Comparison of ENCODE assay signal across 27 cellular contexts in genomic region chr2:209763106-209763505, GRCh38. TPM values are rescaled to one million over a fixed set of nuclear protein-coding genes. Genes with fewer than 3 reads are reported as not detected.
"Had no signal": no experiment of that assay in that cellular context is flagged by ENCODE, and none has a peak within 500 bp of the region (broad histone marks: within the 10 kb centered on the region; RNA-seq: fewer than 3 reads in every experiment).

No MANE protein-coding gene starts in this region.

- H3K4me1 ChIP-seq: lower lobe of right lung, pancreas, prostate gland, tibial nerve, uterus had no signal

- H3K4me2 ChIP-seq: hepatocyte, smooth muscle cell had no signal

- H2AFZ ChIP-seq: hepatocyte had no signal

- H3K4me3 ChIP-seq: hepatocyte, lower lobe of right lung, pancreas, prostate gland, smooth muscle cell, tibial nerve, uterus had no signal

- H3K79me2 ChIP-seq: hepatocyte had no signal

- H3K9me3 ChIP-seq: lower lobe of right lung, pancreas, prostate gland, uterus had no signal

- H3K27ac ChIP-seq: hepatocyte, lower lobe of right lung, pancreas, prostate gland, tibial nerve, uterus had no signal

- FAIRE-seq: pancreas had no signal

- H3K36me3 ChIP-seq: lower lobe of right lung, pancreas, prostate gland, tibial nerve, uterus had no signal

- H3K27me3 ChIP-seq: hepatocyte, pancreas, tibial nerve, uterus had no signal

- DNase-seq: islet precursor cell; kidney glomerular epithelial cell; left cardiac atrium; left ventricle myocardium superior; lower lobe of right lung; mesenchymal stem cell; naive thymus-derived CD4-positive, alpha-beta T cell; pancreas; posterior cingulate gyrus; retina; right cardiac atrium; stimulated activated CD4-positive, alpha-beta T cell treated with anti-CD3 and anti-CD28 coated beads, Interleukin-1b, Interleukin-23, amount 100 ng/mL, for 48 hours; stimulated activated CD4-positive, alpha-beta T cell treated with anti-CD3 and anti-CD28 coated beads, Interleukin-2, amount 100 ng/mL, for 48 hours; stimulated activated CD4-positive, alpha-beta T cell treated with anti-CD3 and anti-CD28 coated beads, Interleukin-4, amount 100 ng/mL, for 4 hours; stimulated activated CD8-positive, alpha-beta memory T cell treated with anti-CD3 and anti-CD28 coated beads, Interleukin-4, amount 100 ng/mL, for 48 hours; stimulated activated naive CD4-positive, alpha-beta T cell treated with Interleukin-2 at 50 U/mL for 16 hours; stimulated activated naive CD8-positive, alpha-beta T cell treated with anti-CD3 and anti-CD28 coated beads, Interleukin-15, amount 100 ng/mL, for 72 hours; substantia nigra; uterus had no signal

RNA-seq across cellular contexts. Expression of gene UNC80, which starts 8.5 kb away (rescaled TPM):
- total RNA-seq: left lobe of liver; left ventricle myocardium superior; lower lobe of right lung; naive thymus-derived CD4-positive, alpha-beta T cell; natural killer cell treated with Interleukin-12 subunit alpha and Interleukin-12 subunit beta and Interleukin-15 and Interleukin-18, amount 100 ng/mL, for 72 hours; osteoblast; smooth muscle cell had no signal
- polyA plus RNA-seq: mammary epithelial cell; naive thymus-derived CD4-positive, alpha-beta T cell; smooth muscle cell had no signal
